ENCODE assay signal across 17 cellular contexts in the genomic region with DNA sequence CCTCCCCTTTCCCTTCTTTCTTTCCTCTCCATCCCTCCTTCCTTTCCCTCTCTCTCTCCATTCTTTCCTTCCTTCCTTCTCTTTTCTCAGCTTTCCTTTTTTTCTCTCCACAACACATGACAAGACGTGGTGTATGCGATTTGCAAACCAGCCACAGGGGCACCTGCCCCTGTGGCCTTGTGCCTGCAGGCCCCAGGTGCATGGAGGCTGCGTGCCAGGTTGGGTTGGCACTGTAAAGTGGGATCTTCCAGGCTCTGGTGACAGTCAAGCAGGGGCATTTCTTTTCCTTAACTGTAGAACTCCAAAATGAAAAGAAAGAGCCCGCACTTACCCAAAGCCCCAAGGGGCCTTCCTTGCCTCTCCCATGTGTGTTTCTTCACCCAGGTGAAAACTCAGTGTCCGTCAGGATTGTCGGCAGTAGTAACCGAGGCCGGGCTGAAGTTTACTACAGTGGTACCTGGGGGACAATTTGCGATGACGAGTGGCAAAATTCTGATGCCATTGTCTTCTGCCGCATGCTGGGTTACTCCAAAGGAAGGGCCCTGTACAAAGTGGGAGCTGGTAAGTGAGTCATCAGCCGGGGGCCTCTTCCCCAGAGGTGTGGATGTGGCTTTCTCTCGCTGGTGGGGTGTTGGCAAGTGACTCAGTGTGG. TPM values are rescaled to one million over a fixed set of nuclear protein-coding genes. Genes with fewer than 3 reads are reported as not detected.
A peak's percentile ranks its signal among the peaks of the same experiment; 100 is the strongest.
DNase-seq lines count a peak whose midpoint lies in the region; ATAC-seq and TF ChIP-seq lines count a peak whose summit lies in the region.
"Had no signal": no experiment of that assay in that cellular context is flagged by ENCODE, and none has a peak within 500 bp of the region (broad histone marks: within the 10 kb centered on the region; RNA-seq: fewer than 3 reads in every experiment).

No MANE protein-coding gene starts in this region.

- H3K27ac ChIP-seq in foreskin keratinocyte: peak overlapping the region; percentile 61
- H3K27ac ChIP-seq in uterus: no peak overlapping the region
- no peak overlapping the region for H3K27ac ChIP-seq in testis
- H3K27ac ChIP-seq: brain microvascular endothelial cell, neutrophil, thoracic aorta had no signal

- TF ChIP-seq POLR2A in uterus (IDR thresholded peaks at IDR 0.05) (no peak), testis (IDR thresholded peaks at IDR 0.05) (no peak)

- H3K9me3 ChIP-seq in uterus (no peaks in the 10 kb centered on the region), testis (no peaks in the 10 kb centered on the region)
- H3K9me3 ChIP-seq: neutrophil, thoracic aorta had no signal

- H3K4me1 ChIP-seq in foreskin keratinocyte (peaks cover 8% of the 10 kb centered on the region), uterus (no peaks in the 10 kb centered on the region), testis (no peaks in the 10 kb centered on the region)

- ATAC-seq in foreskin keratinocyte (peak; percentile 92), GM21737 (IDR thresholded peaks at IDR 0.05; ENCODE audit: unreplicated experiment) (no peak), HG02938 (IDR thresholded peaks at IDR 0.05; ENCODE audit: unreplicated experiment) (no peak)
- ATAC-seq: effector memory CD8-positive, alpha-beta T cell; SK-N-SH treated with all-trans-retinoic acid at 6 μM for 48 hours; WTC11 had no signal

- DNase-seq in stimulated activated CD4-positive, alpha-beta T cell treated with anti-CD3 and anti-CD28 coated beads, Interleukin-4, amount 100 ng/mL, for 24 hours: peak; percentile 9
- no peak for DNase-seq in stimulated activated CD4-positive, alpha-beta T cell treated with anti-CD3 and anti-CD28 coated beads, Interleukin-12 subunit alpha, Interleukin-12 subunit beta, amount 100 ng/mL, for 4 hours
- DNase-seq in SIG-M5 treated with dmso at 0.1 percent for 504 hours (lab: John Stamatoyannopoulos, UW; ENCODE audit: unreplicated experiment): peak; percentile 80
- peak; percentile 54 to 74 for DNase-seq in foreskin keratinocyte
- no peak for DNase-seq in uterus
- no peak for DNase-seq in testis
- DNase-seq: brain microvascular endothelial cell; effector memory CD8-positive, alpha-beta T cell; foreskin fibroblast; H7; NCI-H2107 had no signal

- peaks cover 52% of the 10 kb centered on the region for H3K27me3 ChIP-seq in foreskin keratinocyte
- no peaks in the 10 kb centered on the region for H3K27me3 ChIP-seq in uterus
- no peaks in the 10 kb centered on the region for H3K27me3 ChIP-seq in testis
- H3K27me3 ChIP-seq: brain microvascular endothelial cell had no signal

- no peak for TF ChIP-seq CTCF in foreskin keratinocyte (conservative IDR thresholded peaks at IDR 0.05)
- no peak for TF ChIP-seq CTCF in uterus (IDR thresholded peaks at IDR 0.05)
- no peak for TF ChIP-seq CTCF in testis (IDR thresholded peaks at IDR 0.05)

- H3K4me3 ChIP-seq in uterus (no peak overlapping the region), testis (no peak overlapping the region)
- H3K4me3 ChIP-seq: thoracic aorta had no signal

- intact Hi-C loops in uterus (cut with DNase I; ENCODE audit: low total_unique reads) (no loop called here), testis (cut with DNase I; ENCODE audit: low total_unique reads) (no loop called here)

- no peaks in the 10 kb centered on the region for H3K36me3 ChIP-seq in uterus
- H3K36me3 ChIP-seq in testis (ENCODE audit: low read depth, missing control alignments): no peaks in the 10 kb centered on the region
- H3K36me3 ChIP-seq: brain microvascular endothelial cell, neutrophil, thoracic aorta had no signal

- 86 to 88% methylated on average over 13 of the region's 13 CpGs for WGBS in testis, 2 donors

RNA-seq across cellular contexts. Expression of a gene that starts 50.9 kb away (rescaled TPM):
- 0.11 and 0.14 TPM in 2 replicates for total RNA-seq in foreskin keratinocyte
- polyA plus RNA-seq in foreskin keratinocyte: 0.11 and 0.22 TPM in 2 replicates
- 1 to 10 TPM in 2 of 4 donors, not detected in 2; 2.1 to 2.3 TPM for total RNA-seq in uterus
- total RNA-seq in testis: under 1 TPM; 0.55 to 0.74 TPM
- 16.0 TPM for polyA plus RNA-seq in testis (ENCODE audit: insufficient read depth, low read depth, low replicate concordance)
- total RNA-seq: H7 had no signal

Comparison
In these comparisons a context has a peak if more than half of its experiments do, and no peak if none do; other contexts are left out.
1. DNase-seq: peak in stimulated activated CD4-positive, alpha-beta T cell treated with anti-CD3 and anti-CD28 coated beads, Interleukin-4, amount 100 ng/mL, for 24 hours (single experiment), SIG-M5 treated with dmso at 0.1 percent for 504 hours (single experiment) and foreskin keratinocyte (2 of 2); none in stimulated activated CD4-positive, alpha-beta T cell treated with anti-CD3 and anti-CD28 coated beads, Interleukin-12 subunit alpha, Interleukin-12 subunit beta, amount 100 ng/mL, for 4 hours (single experiment), uterus (0 of 2) and testis (single experiment).